Comparison of ENCODE assay signal across 27 cellular contexts in the genomic region with DNA sequence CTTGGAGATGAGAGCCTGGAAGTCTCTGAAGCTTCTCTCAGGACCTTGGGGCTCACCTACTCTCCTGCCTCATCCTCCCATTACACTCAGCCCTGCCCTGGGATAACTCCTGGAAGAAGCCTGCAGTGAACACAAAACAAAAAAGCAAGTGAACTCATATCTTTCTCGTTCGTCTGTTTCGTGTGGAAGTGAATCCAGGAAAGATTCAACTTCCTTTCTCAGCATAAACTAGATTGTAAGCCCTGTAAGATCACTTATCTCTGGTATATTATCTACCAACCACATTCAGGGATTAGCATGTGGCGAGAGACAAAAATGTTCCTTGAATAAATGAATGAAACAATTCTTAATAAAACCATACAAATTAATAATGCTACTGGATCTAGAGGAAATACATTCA. TPM values are rescaled to one million over a fixed set of nuclear protein-coding genes. Genes with fewer than 3 reads are reported as not detected.
DNase-seq lines count a peak whose midpoint lies in the region; ATAC-seq and TF ChIP-seq lines count a peak whose summit lies in the region.
"Had no signal": no experiment of that assay in that cellular context is flagged by ENCODE, and none has a peak within 500 bp of the region (broad histone marks: within the 10 kb centered on the region; RNA-seq: fewer than 3 reads in every experiment).

No MANE protein-coding gene starts in this region.

- TF ChIP-seq CTCF in Panc1 (IDR thresholded peaks at IDR 0.05) (no peak), type B pancreatic cell (conservative IDR thresholded peaks at IDR 0.05) (no peak), nephron progenitor cell (IDR thresholded peaks at IDR 0.05) (no peak)

- H3K4me3 Mint-ChIP-seq in type B pancreatic cell = no peak overlapping the region
- H3K4me3 Mint-ChIP-seq in nephron progenitor cell = no peak overlapping the region
- H3K4me3 Mint-ChIP-seq: endodermal cell; T-helper 2 cell treated with Interferon-gamma antibody and Interleukin-4, amounts not matched to agents 5 μg/mL and 100 μg/mL, for 36 hours had no signal

- no peak for DNase-seq in activated naive CD4-positive, alpha-beta T cell treated with anti-CD3 and anti-CD28 coated beads, Interleukin-2, amount 50 U/mL, for 72 hours (ENCODE audit: low spot score in 2 of 2)
- no peak for DNase-seq in activated naive CD4-positive, alpha-beta T cell (lab: John Stamatoyannopoulos, UW)
- DNase-seq in Panc1 (ENCODE audit: low read depth, low spot score) = no peak
- peak; percentile 71 for DNase-seq in amniotic epithelial cell (ENCODE audit: low read depth)
- no peak for DNase-seq in type B pancreatic cell (ENCODE audit: extremely low spot score, unreplicated experiment)
- no peak for DNase-seq in nephron progenitor cell
- no peak for DNase-seq in HAP-1 (ENCODE audit: low spot score in 2 of 2)
- DNase-seq: activated CD4-positive, alpha-beta T cell treated with anti-CD3 and anti-CD28 coated beads, Interleukin-2, amount 50 U/mL, for 4 hours; activated gamma-delta T cell treated with Interleukin-2 at 50 U/mL for 16 hours; caudate nucleus; DND-41; endodermal cell; gastrocnemius medialis; H7; KBM-7; left lung; MG63; NCI-H1105 treated with DMSO at 0.1 percent for 48 hours; NCI-H1930; NCI-H524; PC-9; SHP77; WERI-Rb-1 had no signal

- no peaks in the 10 kb centered on the region for H3K27me3 ChIP-seq in Panc1 (ENCODE audit: control insufficient read depth, insufficient read depth, low read length)
- H3K27me3 ChIP-seq in HAP-1 (ENCODE audit: low read depth) = no peaks in the 10 kb centered on the region
- H3K27me3 ChIP-seq: ascending aorta; BLaER1 treated with 17β-estradiol and CSF1 and Interleukin-3, amounts not matched to agents 10 nM and 100 nM; gastrocnemius medialis; left lung; MG63; tibial nerve had no signal

- H3K4me1 Mint-ChIP-seq in type B pancreatic cell (ENCODE audit: unreplicated experiment) (peaks cover 32% of the 10 kb centered on the region), nephron progenitor cell (peaks cover 73% of the 10 kb centered on the region)

- POLR2A ChIA-PET in Panc1 (lab: Charles Lee) = no interaction called here

- H3K27me3 Mint-ChIP-seq in type B pancreatic cell = no peaks in the 10 kb centered on the region
- H3K27me3 Mint-ChIP-seq in nephron progenitor cell (ENCODE audit: low read depth, poor library complexity) = no peaks in the 10 kb centered on the region

- no TSS peak for BruUV-seq in Panc1 (replicated peaks; lab: Mats Ljungman, UMichigan)

- in situ Hi-C loops in Panc1 (cut with HindIII; ENCODE audit: low pct_unique_long_range_greater_than_20kb, low sequenced_read_pairs) (no loop called here), HAP-1 (cut with MboI; ENCODE audit: low sequenced_read_pairs) (no loop called here)

- no peaks in the 10 kb centered on the region for H3K36me3 Mint-ChIP-seq in activated naive CD4-positive, alpha-beta T cell treated with anti-CD3 and anti-CD28 coated beads, Interleukin-2, amount 50 U/mL, for 72 hours
- H3K36me3 Mint-ChIP-seq in type B pancreatic cell (no peaks in the 10 kb centered on the region), nephron progenitor cell (ENCODE audit: low read depth) (peaks cover 4% of the 10 kb centered on the region)

- H3K9me3 Mint-ChIP-seq in activated naive CD4-positive, alpha-beta T cell treated with anti-CD3 and anti-CD28 coated beads, Interleukin-2, amount 50 U/mL, for 72 hours = no peaks in the 10 kb centered on the region
- no peaks in the 10 kb centered on the region for H3K9me3 Mint-ChIP-seq in type B pancreatic cell
- H3K9me3 Mint-ChIP-seq in nephron progenitor cell = no peaks in the 10 kb centered on the region
- H3K9me3 Mint-ChIP-seq: endodermal cell; T-helper 2 cell treated with Interferon-gamma antibody and Interleukin-4, amounts not matched to agents 5 μg/mL and 100 μg/mL, for 36 hours had no signal

- H3K4me3 ChIP-seq in Panc1 (ENCODE audit: low read depth in 2 of 2, low read length in 2 of 2) (no peak overlapping the region), HAP-1 (no peak overlapping the region)
- H3K4me3 ChIP-seq: ascending aorta; BLaER1 treated with 17β-estradiol and CSF1 and Interleukin-3, amounts not matched to agents 10 nM and 100 nM; gastrocnemius medialis; left lung; MG63; PC-9; tibial nerve had no signal

- H3K27ac ChIP-seq in Panc1 (ENCODE audit: low read length) = peak overlapping the region; percentile 58
- H3K27ac ChIP-seq: ascending aorta; BLaER1 treated with 17β-estradiol and CSF1 and Interleukin-3, amounts not matched to agents 10 nM and 100 nM; gastrocnemius medialis; left lung; tibial nerve; WERI-Rb-1 had no signal

- ATAC-seq in activated naive CD4-positive, alpha-beta T cell treated with anti-CD3 and anti-CD28 coated beads, Interleukin-2, amount 50 U/mL, for 72 hours = no peak
- ATAC-seq in Panc1 = no peak
- ATAC-seq: left lung had no signal

- H3K36me3 ChIP-seq in Panc1 (ENCODE audit: control insufficient read depth, insufficient read depth, low read length) = no peaks in the 10 kb centered on the region
- no peaks in the 10 kb centered on the region for H3K36me3 ChIP-seq in HAP-1 (replicated peaks)
- H3K36me3 ChIP-seq: ascending aorta, gastrocnemius medialis, left lung had no signal

- H3K27ac Mint-ChIP-seq in activated naive CD4-positive, alpha-beta T cell treated with anti-CD3 and anti-CD28 coated beads, Interleukin-2, amount 50 U/mL, for 72 hours = peak overlapping the region; percentile 70 to 92
- H3K27ac Mint-ChIP-seq in type B pancreatic cell (peak overlapping the region; percentile 29), nephron progenitor cell (no peak overlapping the region)
- H3K27ac Mint-ChIP-seq: endodermal cell; T-helper 2 cell treated with Interferon-gamma antibody and Interleukin-4, amounts not matched to agents 5 μg/mL and 100 μg/mL, for 36 hours had no signal

- no peaks in the 10 kb centered on the region for H3K9me3 ChIP-seq in Panc1 (ENCODE audit: control insufficient read depth, insufficient read depth, low read depth, low read length)
- H3K9me3 ChIP-seq in HAP-1 = no peaks in the 10 kb centered on the region; the same call in 1 of the 2 replicates
- H3K9me3 ChIP-seq: ascending aorta; BLaER1 treated with 17β-estradiol and CSF1 and Interleukin-3, amounts not matched to agents 10 nM and 100 nM; gastrocnemius medialis; left lung; tibial nerve had no signal

- intact Hi-C loops in Panc1 (cut with micrococcal nuclease; ENCODE audit: unreplicated experiment) = no loop called here

- H3K4me1 ChIP-seq in Panc1 (ENCODE audit: control insufficient read depth, insufficient read depth, low read length) = peaks cover 34% of the 10 kb centered on the region
- H3K4me1 ChIP-seq in HAP-1 = no peaks in the 10 kb centered on the region
- H3K4me1 ChIP-seq: ascending aorta had no signal

- CTCF ChIA-PET in Panc1 (lab: Charles Lee) = interaction anchor here (1.4 to 1.5 kb wide), 2 partner anchors 21 to 24 kb away, joined by 8 to 9 read pairs; no protein-coding TSS in a partner anchor

RNA-seq across cellular contexts. Expression of gene FAM83C, which starts 36.5 kb away (rescaled TPM):
- not detected for total RNA-seq in activated naive CD4-positive, alpha-beta T cell treated with anti-CD3 and anti-CD28 coated beads, Interleukin-2, amount 50 U/mL, for 72 hours
- not detected for total RNA-seq in Panc1 (2021; ENCODE audit: unreplicated experiment)
- polyA plus RNA-seq in Panc1 (2012; ENCODE audit: insufficient read length) = not detected
- total RNA-seq in type B pancreatic cell (ENCODE audit: low replicate concordance) = not detected in 2 replicates
- total RNA-seq: ascending aorta, endodermal cell, gastrocnemius medialis, H7, left lung, PC-9, tibial nerve had no signal

RNA-seq across cellular contexts. Expression of gene EIF6, which starts 44.1 kb away (rescaled TPM):
- 100 to 1,000 TPM in 1 of 2 donors, 10 to 100 TPM in 1; 63.9 to 115 TPM for total RNA-seq in activated naive CD4-positive, alpha-beta T cell treated with anti-CD3 and anti-CD28 coated beads, Interleukin-2, amount 50 U/mL, for 72 hours
- 258 TPM for total RNA-seq in Panc1 (2021; ENCODE audit: unreplicated experiment)
- polyA plus RNA-seq in Panc1 (2012; ENCODE audit: insufficient read length) = 285 TPM
- 124 and 185 TPM in 2 replicates for total RNA-seq in type B pancreatic cell (ENCODE audit: low replicate concordance)

RNA-seq across cellular contexts. Expression of gene MMP24OS, which starts 50.8 kb away (rescaled TPM):
- 10 to 100 TPM; 29.4 to 41.8 TPM for total RNA-seq in activated naive CD4-positive, alpha-beta T cell treated with anti-CD3 and anti-CD28 coated beads, Interleukin-2, amount 50 U/mL, for 72 hours
- 83.8 TPM for total RNA-seq in Panc1 (2021; ENCODE audit: unreplicated experiment)
- 178 TPM for polyA plus RNA-seq in Panc1 (2012; ENCODE audit: insufficient read length)
- total RNA-seq in type B pancreatic cell (ENCODE audit: low replicate concordance) = 63.1 and 77.1 TPM in 2 replicates
